In the genomic region with DNA sequence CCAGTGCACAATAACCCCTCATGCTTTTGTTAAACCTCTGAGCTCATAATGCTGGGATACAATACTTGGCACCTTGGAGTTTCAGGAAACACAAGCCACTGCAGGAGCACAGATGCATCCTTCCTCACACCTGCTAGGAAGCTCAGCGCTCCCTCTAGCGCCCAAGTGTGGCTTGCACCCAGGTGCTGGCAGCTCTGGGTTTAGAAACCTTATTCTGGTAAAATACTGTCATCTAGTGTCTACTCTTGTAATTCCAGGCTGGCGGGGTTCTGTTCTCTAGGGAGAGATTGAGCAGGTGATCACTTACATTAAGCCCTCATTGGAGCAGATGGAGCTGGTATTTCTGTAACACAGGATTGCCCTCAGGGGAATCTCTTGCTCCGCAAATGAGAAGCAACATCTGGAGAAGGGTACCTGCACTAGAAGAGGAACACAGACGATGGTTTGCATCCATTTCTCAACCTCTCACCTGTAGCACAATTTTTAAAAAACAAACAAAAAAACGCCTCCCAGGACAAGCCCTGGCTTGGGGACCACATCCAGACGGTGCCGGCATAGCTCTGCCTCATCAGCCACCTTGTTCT, we compare ENCODE assay signal across 1 cellular context.
TF ChIP-seq lines count a peak whose summit lies in the region.

No MANE protein-coding gene starts in this region.

TF ChIP-seq in HCT116, 20 proteins besides CTCF, POLR2A, EP300 and RAD21 (continued from another document):
- TF ChIP-seq, protein P1, sequence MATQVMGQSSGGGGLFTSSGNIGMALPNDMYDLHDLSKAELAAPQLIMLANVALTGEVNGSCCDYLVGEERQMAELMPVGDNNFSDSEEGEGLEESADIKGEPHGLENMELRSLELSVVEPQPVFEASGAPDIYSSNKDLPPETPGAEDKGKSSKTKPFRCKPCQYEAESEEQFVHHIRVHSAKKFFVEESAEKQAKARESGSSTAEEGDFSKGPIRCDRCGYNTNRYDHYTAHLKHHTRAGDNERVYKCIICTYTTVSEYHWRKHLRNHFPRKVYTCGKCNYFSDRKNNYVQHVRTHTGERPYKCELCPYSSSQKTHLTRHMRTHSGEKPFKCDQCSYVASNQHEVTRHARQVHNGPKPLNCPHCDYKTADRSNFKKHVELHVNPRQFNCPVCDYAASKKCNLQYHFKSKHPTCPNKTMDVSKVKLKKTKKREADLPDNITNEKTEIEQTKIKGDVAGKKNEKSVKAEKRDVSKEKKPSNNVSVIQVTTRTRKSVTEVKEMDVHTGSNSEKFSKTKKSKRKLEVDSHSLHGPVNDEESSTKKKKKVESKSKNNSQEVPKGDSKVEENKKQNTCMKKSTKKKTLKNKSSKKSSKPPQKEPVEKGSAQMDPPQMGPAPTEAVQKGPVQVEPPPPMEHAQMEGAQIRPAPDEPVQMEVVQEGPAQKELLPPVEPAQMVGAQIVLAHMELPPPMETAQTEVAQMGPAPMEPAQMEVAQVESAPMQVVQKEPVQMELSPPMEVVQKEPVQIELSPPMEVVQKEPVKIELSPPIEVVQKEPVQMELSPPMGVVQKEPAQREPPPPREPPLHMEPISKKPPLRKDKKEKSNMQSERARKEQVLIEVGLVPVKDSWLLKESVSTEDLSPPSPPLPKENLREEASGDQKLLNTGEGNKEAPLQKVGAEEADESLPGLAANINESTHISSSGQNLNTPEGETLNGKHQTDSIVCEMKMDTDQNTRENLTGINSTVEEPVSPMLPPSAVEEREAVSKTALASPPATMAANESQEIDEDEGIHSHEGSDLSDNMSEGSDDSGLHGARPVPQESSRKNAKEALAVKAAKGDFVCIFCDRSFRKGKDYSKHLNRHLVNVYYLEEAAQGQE (IDR thresholded peaks at IDR 0.05; ENCODE audit: low read depth) = no peak
- TF ChIP-seq, protein P2, sequence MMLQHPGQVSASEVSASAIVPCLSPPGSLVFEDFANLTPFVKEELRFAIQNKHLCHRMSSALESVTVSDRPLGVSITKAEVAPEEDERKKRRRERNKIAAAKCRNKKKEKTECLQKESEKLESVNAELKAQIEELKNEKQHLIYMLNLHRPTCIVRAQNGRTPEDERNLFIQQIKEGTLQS (IDR thresholded peaks at IDR 0.05) = no peak
- no peak for TF ChIP-seq ZBTB33 (IDR thresholded peaks at IDR 0.05; ENCODE audit: extremely low read depth, insufficient replicate concordance, low read length)
- no peak for TF ChIP-seq EZH2phosphoT487 (IDR thresholded peaks at IDR 0.05; ENCODE audit: borderline replicate concordance)
- TF ChIP-seq JUND (IDR thresholded peaks at IDR 0.05) = no peak
- TF ChIP-seq MAX (IDR thresholded peaks at IDR 0.05) = no peak
- TF ChIP-seq TCF7L2 (IDR thresholded peaks at IDR 0.05; ENCODE audit: borderline replicate concordance, extremely low read depth, insufficient read depth, insufficient read length) = no peak
- no peak for TF ChIP-seq SRF (IDR thresholded peaks at IDR 0.05; ENCODE audit: low read depth)
- TF ChIP-seq ZNF274 (IDR thresholded peaks at IDR 0.05; ENCODE audit: low read depth, low read length) = no peak
